In the genomic region with DNA sequence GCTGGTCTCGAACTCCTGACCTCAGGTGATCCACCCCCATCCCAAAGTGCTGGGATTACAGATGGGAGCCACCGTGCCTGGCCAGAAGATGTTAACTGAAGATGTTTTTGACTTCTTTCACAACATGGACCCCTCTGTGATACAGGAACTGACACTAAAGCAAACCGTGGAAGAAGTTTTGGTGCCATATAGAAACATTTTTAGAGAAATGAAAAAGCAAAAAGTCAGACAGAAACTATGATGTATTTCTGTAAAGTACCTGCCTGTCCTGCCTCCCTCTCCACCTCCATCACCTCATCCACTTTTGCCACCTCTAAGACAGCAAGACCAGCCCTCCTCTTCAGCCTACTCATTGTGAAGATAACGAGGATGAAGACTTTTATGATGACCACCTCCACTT, we compare ENCODE assay signal across 19 cellular contexts. TPM values are rescaled to one million over a fixed set of nuclear protein-coding genes. Genes with fewer than 3 reads are reported as not detected.
DNase-seq lines count a peak whose midpoint lies in the region; ATAC-seq, FAIRE-seq and TF ChIP-seq lines count a peak whose summit lies in the region.
"Had no signal": no experiment of that assay in that cellular context is flagged by ENCODE, and none has a peak within 500 bp of the region (broad histone marks: within the 10 kb centered on the region; RNA-seq: fewer than 3 reads in every experiment).

No MANE protein-coding gene starts in this region.

- no peak for TF ChIP-seq EP300 in gastroesophageal sphincter (IDR thresholded peaks at IDR 0.05)

- no peak for TF ChIP-seq POLR2A in gastroesophageal sphincter (IDR thresholded peaks at IDR 0.05)

- no peaks in the 10 kb centered on the region for H3K4me1 Mint-ChIP-seq in activated naive CD8-positive, alpha-beta T cell treated with anti-CD3 and anti-CD28 coated beads, Interleukin-2, amount 50 U/mL, for 24 hours
- H3K4me1 Mint-ChIP-seq in activated naive CD8-positive, alpha-beta T cell treated with anti-CD3 and anti-CD28 coated beads for 36 hours = no peaks in the 10 kb centered on the region
- H3K4me1 Mint-ChIP-seq in activated T-helper 17 cell treated with anti-CD3 and anti-CD28 coated beads, Interleukin-2, amount 50 U/mL, for 72 hours = no peaks in the 10 kb centered on the region
- H3K4me1 Mint-ChIP-seq: CD4-positive, CD25-positive, alpha-beta regulatory T cell had no signal

- no peaks in the 10 kb centered on the region for H3K27me3 ChIP-seq in gastroesophageal sphincter
- peaks cover 6% of the 10 kb centered on the region for H3K27me3 ChIP-seq in HAP-1 (ENCODE audit: low read depth)
- H3K27me3 ChIP-seq: BLaER1 had no signal

- no peak overlapping the region for H3K27ac Mint-ChIP-seq in activated naive CD8-positive, alpha-beta T cell treated with anti-CD3 and anti-CD28 coated beads, Interleukin-2, amount 50 U/mL, for 24 hours
- H3K27ac Mint-ChIP-seq in activated naive CD8-positive, alpha-beta T cell treated with anti-CD3 and anti-CD28 coated beads for 36 hours = no peak overlapping the region
- H3K27ac Mint-ChIP-seq in activated T-helper 17 cell treated with anti-CD3 and anti-CD28 coated beads, Interleukin-2, amount 50 U/mL, for 72 hours = no peak overlapping the region
- H3K27ac Mint-ChIP-seq: CD4-positive, CD25-positive, alpha-beta regulatory T cell had no signal

- no peaks in the 10 kb centered on the region for H3K36me3 Mint-ChIP-seq in activated naive CD8-positive, alpha-beta T cell treated with anti-CD3 and anti-CD28 coated beads, Interleukin-2, amount 50 U/mL, for 24 hours (ENCODE audit: low read depth)
- H3K36me3 Mint-ChIP-seq in activated naive CD8-positive, alpha-beta T cell treated with anti-CD3 and anti-CD28 coated beads for 36 hours = no peaks in the 10 kb centered on the region
- H3K36me3 Mint-ChIP-seq in activated T-helper 17 cell treated with anti-CD3 and anti-CD28 coated beads, Interleukin-2, amount 50 U/mL, for 72 hours (ENCODE audit: low read depth) = no peaks in the 10 kb centered on the region
- H3K36me3 Mint-ChIP-seq: CD4-positive, CD25-positive, alpha-beta regulatory T cell had no signal

- H3K27me3 Mint-ChIP-seq in activated naive CD8-positive, alpha-beta T cell treated with anti-CD3 and anti-CD28 coated beads, Interleukin-2, amount 50 U/mL, for 24 hours = peaks cover 17% of the 10 kb centered on the region
- peaks cover 32% of the 10 kb centered on the region for H3K27me3 Mint-ChIP-seq in activated naive CD8-positive, alpha-beta T cell treated with anti-CD3 and anti-CD28 coated beads for 36 hours
- peaks cover 13% of the 10 kb centered on the region for H3K27me3 Mint-ChIP-seq in activated T-helper 17 cell treated with anti-CD3 and anti-CD28 coated beads, Interleukin-2, amount 50 U/mL, for 72 hours
- H3K27me3 Mint-ChIP-seq: CD4-positive, CD25-positive, alpha-beta regulatory T cell had no signal

- no peaks in the 10 kb centered on the region for H3K9me3 Mint-ChIP-seq in activated naive CD8-positive, alpha-beta T cell treated with anti-CD3 and anti-CD28 coated beads, Interleukin-2, amount 50 U/mL, for 24 hours
- no peaks in the 10 kb centered on the region for H3K9me3 Mint-ChIP-seq in activated naive CD8-positive, alpha-beta T cell treated with anti-CD3 and anti-CD28 coated beads for 36 hours
- no peaks in the 10 kb centered on the region for H3K9me3 Mint-ChIP-seq in activated T-helper 17 cell treated with anti-CD3 and anti-CD28 coated beads, Interleukin-2, amount 50 U/mL, for 72 hours

- TF ChIP-seq CTCF in gastroesophageal sphincter (IDR thresholded peaks at IDR 0.05) = no peak

- in situ Hi-C loops in HAP-1 (cut with MboI; ENCODE audit: low sequenced_read_pairs) = no loop called here

- H3K27ac ChIP-seq in gastroesophageal sphincter = no peak overlapping the region
- H3K27ac ChIP-seq: 22Rv1, BLaER1, GM23248, KMS-11 had no signal

- H3K4me3 ChIP-seq in gastroesophageal sphincter (no peak overlapping the region), HAP-1 (no peak overlapping the region)
- H3K4me3 ChIP-seq: BLaER1, GM23248 had no signal

- H3K36me3 ChIP-seq in gastroesophageal sphincter (peaks cover 0 to 15% of the 10 kb centered on the region in 2 donors), HAP-1 (replicated peaks) (no peaks in the 10 kb centered on the region)
- H3K36me3 ChIP-seq: BLaER1 had no signal

- H3K9me3 ChIP-seq in gastroesophageal sphincter (peaks cover 0 to 6% (median 0%) of the 10 kb centered on the region in 3 donors), HAP-1 (no peaks in the 10 kb centered on the region)
- H3K9me3 ChIP-seq: BLaER1 had no signal

- peak; percentile 60 for FAIRE-seq in GM18507 (lab: Jason Lieb, UNC)
- FAIRE-seq: H54, HepG2, HTR-8/SVneo had no signal

- DNase-seq in activated naive CD8-positive, alpha-beta T cell treated with anti-CD3 and anti-CD28 coated beads, Interleukin-2, amount 50 U/mL, for 24 hours = no peak
- no peak for DNase-seq in activated naive CD8-positive, alpha-beta T cell treated with anti-CD3 and anti-CD28 coated beads for 36 hours
- DNase-seq in GM18507 (ENCODE audit: extremely low spot score, insufficient read length, low read depth) = no peak
- no peak for DNase-seq in 8988T
- DNase-seq in HAP-1 (ENCODE audit: low spot score in 2 of 2) = no peak
- DNase-seq: AML-193; CD4-positive, CD25-positive, alpha-beta regulatory T cell; DMS53; GF-D8; GM23248 had no signal

- H3K4me1 ChIP-seq in gastroesophageal sphincter (no peaks in the 10 kb centered on the region), HAP-1 (no peaks in the 10 kb centered on the region)
- H3K4me1 ChIP-seq: BLaER1 had no signal

- no peak overlapping the region for H3K4me3 Mint-ChIP-seq in activated naive CD8-positive, alpha-beta T cell treated with anti-CD3 and anti-CD28 coated beads, Interleukin-2, amount 50 U/mL, for 24 hours
- H3K4me3 Mint-ChIP-seq in activated naive CD8-positive, alpha-beta T cell treated with anti-CD3 and anti-CD28 coated beads for 36 hours = no peak overlapping the region
- no peak overlapping the region for H3K4me3 Mint-ChIP-seq in activated T-helper 17 cell treated with anti-CD3 and anti-CD28 coated beads, Interleukin-2, amount 50 U/mL, for 72 hours
- H3K4me3 Mint-ChIP-seq: CD4-positive, CD25-positive, alpha-beta regulatory T cell had no signal

- peak; percentile 15 for ATAC-seq in activated naive CD8-positive, alpha-beta T cell treated with anti-CD3 and anti-CD28 coated beads, Interleukin-2, amount 50 U/mL, for 24 hours
- ATAC-seq in activated T-helper 17 cell treated with anti-CD3 and anti-CD28 coated beads, Interleukin-2, amount 50 U/mL, for 72 hours (replicated peaks) = peak; percentile 47
- ATAC-seq in GM21717 (IDR thresholded peaks at IDR 0.05; ENCODE audit: unreplicated experiment) (no peak), gastroesophageal sphincter (no peak)
- ATAC-seq: HepG2 had no signal

- WGBS in gastroesophageal sphincter (ENCODE audit: low coverage in 1 of 2), 2 donors = 75 to 92% methylated on average over 2 to 3 of the region's 4 CpGs

RNA-seq across cellular contexts. Expression of a gene that starts 11.3 kb away (rescaled TPM):
- total RNA-seq in activated naive CD8-positive, alpha-beta T cell treated with anti-CD3 and anti-CD28 coated beads for 36 hours = 1 to 10 TPM; 1.3 to 1.7 TPM
- under 1 TPM; 0.43 to 0.66 TPM for total RNA-seq in activated T-helper 17 cell treated with anti-CD3 and anti-CD28 coated beads, Interleukin-2, amount 50 U/mL, for 72 hours
- total RNA-seq in gastroesophageal sphincter = 1 to 10 TPM; 3.0 to 9.7 (median 3.8) TPM

RNA-seq across cellular contexts. Expression of a gene that starts 45.5 kb away (rescaled TPM):
- not detected for total RNA-seq in activated naive CD8-positive, alpha-beta T cell treated with anti-CD3 and anti-CD28 coated beads for 36 hours
- under 1 TPM; 0.21 to 0.43 TPM for total RNA-seq in activated T-helper 17 cell treated with anti-CD3 and anti-CD28 coated beads, Interleukin-2, amount 50 U/mL, for 72 hours
- 10 to 100 TPM; 21.5 to 31.3 (median 27.8) TPM for total RNA-seq in gastroesophageal sphincter
- total RNA-seq: CD4-positive, CD25-positive, alpha-beta regulatory T cell had no signal

Comparison
In these comparisons a context has a peak if more than half of its experiments do, and no peak if none do; other contexts are left out.
1. ATAC-seq: peak in activated naive CD8-positive, alpha-beta T cell treated with anti-CD3 and anti-CD28 coated beads, Interleukin-2, amount 50 U/mL, for 24 hours (single experiment) and activated T-helper 17 cell treated with anti-CD3 and anti-CD28 coated beads, Interleukin-2, amount 50 U/mL, for 72 hours (single experiment); none in GM21717 (single experiment) and gastroesophageal sphincter (single experiment).
2. RNA of a gene that starts 45.5 kb away (total RNA-seq): 21.5 to 31.3 TPM in gastroesophageal sphincter; 0.21 to 0.43 TPM in activated T-helper 17 cell treated with anti-CD3 and anti-CD28 coated beads, Interleukin-2, amount 50 U/mL, for 72 hours and not detected in activated naive CD8-positive, alpha-beta T cell treated with anti-CD3 and anti-CD28 coated beads for 36 hours; every median in the first group is over 10 times any median in the second.